ENCODE assay signal across 9 cellular contexts in genomic region chr11:68384530-68385081, GRCh38.
"Had no signal": no experiment of that assay in that cellular context is flagged by ENCODE, and none has a peak within 500 bp of the region (broad histone marks: within the 10 kb centered on the region; RNA-seq: fewer than 3 reads in every experiment).

No MANE protein-coding gene starts in this region.

- H3K4me3 ChIP-seq: ascending aorta, coronary artery, dorsolateral prefrontal cortex, gastrocnemius medialis, heart left ventricle had no signal

- H3K9me3 ChIP-seq: ascending aorta, gastrocnemius medialis, heart left ventricle had no signal

- H3K27me3 ChIP-seq: ascending aorta, brain microvascular endothelial cell, dorsolateral prefrontal cortex, foreskin keratinocyte, gastrocnemius medialis, heart left ventricle had no signal

- ATAC-seq: esophagus mucosa, T-helper 17 cell had no signal

- H3K27ac ChIP-seq: brain microvascular endothelial cell, dorsolateral prefrontal cortex, foreskin keratinocyte, gastrocnemius medialis had no signal

- H3K4me1 ChIP-seq: foreskin keratinocyte had no signal

- DNase-seq: foreskin keratinocyte had no signal
